Comparison of ENCODE assay signal across 1 cellular context in genomic region chr4:2930135-2930805, GRCh38.
TF ChIP-seq lines count a peak whose summit lies in the region.

No MANE protein-coding gene starts in this region.

TF ChIP-seq in GM23338, 12 proteins besides CTCF, POLR2A, EP300 and RAD21:
- TF ChIP-seq ZNF462 (CRISPR knock-in tag; IDR thresholded peaks at IDR 0.05) (no peak), JUNB (IDR thresholded peaks at IDR 0.05; ENCODE audit: unreplicated experiment) (no peak), ZNF114 (CRISPR knock-in tag; IDR thresholded peaks at IDR 0.05) (no peak), CREB1 (CRISPR knock-in tag; IDR thresholded peaks at IDR 0.05; ENCODE audit: low read depth) (no peak), NANOG (IDR thresholded peaks at IDR 0.05; ENCODE audit: borderline replicate concordance) (no peak), EZH2 (IDR thresholded peaks at IDR 0.05; ENCODE audit: low read depth, unreplicated experiment) (no peak), ETS1 (IDR thresholded peaks at IDR 0.05) (no peak), EZH2phosphoT487 (IDR thresholded peaks at IDR 0.05; ENCODE audit: unreplicated experiment) (no peak), ZNF331 (CRISPR knock-in tag; IDR thresholded peaks at IDR 0.05; ENCODE audit: low read depth) (no peak), POLR2AphosphoS5 (IDR thresholded peaks at IDR 0.05; ENCODE audit: low read depth) (no peak), STAT1 (IDR thresholded peaks at IDR 0.05; ENCODE audit: unreplicated experiment) (no peak)
- TF ChIP-seq, protein P1, sequence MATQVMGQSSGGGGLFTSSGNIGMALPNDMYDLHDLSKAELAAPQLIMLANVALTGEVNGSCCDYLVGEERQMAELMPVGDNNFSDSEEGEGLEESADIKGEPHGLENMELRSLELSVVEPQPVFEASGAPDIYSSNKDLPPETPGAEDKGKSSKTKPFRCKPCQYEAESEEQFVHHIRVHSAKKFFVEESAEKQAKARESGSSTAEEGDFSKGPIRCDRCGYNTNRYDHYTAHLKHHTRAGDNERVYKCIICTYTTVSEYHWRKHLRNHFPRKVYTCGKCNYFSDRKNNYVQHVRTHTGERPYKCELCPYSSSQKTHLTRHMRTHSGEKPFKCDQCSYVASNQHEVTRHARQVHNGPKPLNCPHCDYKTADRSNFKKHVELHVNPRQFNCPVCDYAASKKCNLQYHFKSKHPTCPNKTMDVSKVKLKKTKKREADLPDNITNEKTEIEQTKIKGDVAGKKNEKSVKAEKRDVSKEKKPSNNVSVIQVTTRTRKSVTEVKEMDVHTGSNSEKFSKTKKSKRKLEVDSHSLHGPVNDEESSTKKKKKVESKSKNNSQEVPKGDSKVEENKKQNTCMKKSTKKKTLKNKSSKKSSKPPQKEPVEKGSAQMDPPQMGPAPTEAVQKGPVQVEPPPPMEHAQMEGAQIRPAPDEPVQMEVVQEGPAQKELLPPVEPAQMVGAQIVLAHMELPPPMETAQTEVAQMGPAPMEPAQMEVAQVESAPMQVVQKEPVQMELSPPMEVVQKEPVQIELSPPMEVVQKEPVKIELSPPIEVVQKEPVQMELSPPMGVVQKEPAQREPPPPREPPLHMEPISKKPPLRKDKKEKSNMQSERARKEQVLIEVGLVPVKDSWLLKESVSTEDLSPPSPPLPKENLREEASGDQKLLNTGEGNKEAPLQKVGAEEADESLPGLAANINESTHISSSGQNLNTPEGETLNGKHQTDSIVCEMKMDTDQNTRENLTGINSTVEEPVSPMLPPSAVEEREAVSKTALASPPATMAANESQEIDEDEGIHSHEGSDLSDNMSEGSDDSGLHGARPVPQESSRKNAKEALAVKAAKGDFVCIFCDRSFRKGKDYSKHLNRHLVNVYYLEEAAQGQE (IDR thresholded peaks at IDR 0.05; ENCODE audit: unreplicated experiment) = no peak
TF ChIP-seq in GM23338: peak in this region for 0.
